16 cellular contexts compared by ENCODE assay signal in the genomic region with DNA sequence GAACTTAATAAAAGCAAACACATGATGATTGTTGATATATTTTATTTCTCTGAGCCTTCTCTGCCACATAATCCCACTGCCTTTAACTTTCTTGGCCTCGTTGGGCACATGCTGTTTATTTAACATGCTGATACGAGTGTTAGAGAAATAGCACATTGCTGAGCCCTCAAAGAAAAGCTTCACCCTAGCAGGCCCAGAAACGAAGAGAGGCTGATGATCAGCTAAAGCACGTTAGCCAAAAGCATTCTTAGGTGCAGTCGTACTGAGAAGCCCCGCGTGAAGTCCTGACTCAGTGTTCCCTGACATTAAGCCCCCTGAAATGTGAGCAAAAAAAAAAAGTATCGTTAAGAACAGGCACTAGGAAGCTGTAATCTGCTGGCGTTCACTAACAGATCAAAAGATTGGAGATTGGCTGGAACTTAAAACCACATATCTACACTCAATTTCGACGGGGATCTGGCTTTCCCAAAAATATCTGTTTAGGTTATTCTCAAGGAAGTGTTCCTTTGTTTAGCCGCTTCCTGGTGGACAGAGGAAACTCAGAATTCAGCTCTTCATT.
DNase-seq lines count a peak whose midpoint lies in the region; ATAC-seq and TF ChIP-seq lines count a peak whose summit lies in the region.
"Had no signal": no experiment of that assay in that cellular context is flagged by ENCODE, and none has a peak within 500 bp of the region (broad histone marks: within the 10 kb centered on the region; RNA-seq: fewer than 3 reads in every experiment).

No MANE protein-coding gene starts in this region.

- H3K27me3 Mint-ChIP-seq in HFFc6 (ENCODE audit: insufficient read depth), result no peaks in the 10 kb centered on the region; the same call in 1 of the 2 replicates

- DNase-seq in HFFc6 (no peak), SJSA1 (ENCODE audit: low read depth in 1 of 2, low spot score in 2 of 2) (no peak), spleen (no peak), HuH-7.5 (ENCODE audit: low spot score) (no peak)
- DNase-seq in activated CD4-positive, alpha-beta T cell treated with anti-CD3 and anti-CD28 coated beads, Interleukin-2, amount 50 U/mL, for 48 hours, result no peak
- DNase-seq: activated T-cell treated with anti-CD3 and anti-CD28 coated beads, Interleukin-2, amount 50 U/mL, for 4 hours; amygdala; GOT3; NCI-H1436; NCI-H524 had no signal

- peaks cover 46% of the 10 kb centered on the region for H3K4me1 ChIP-seq in SJSA1 (replicated peaks)
- H3K4me1 ChIP-seq in gastroesophageal sphincter, result peaks cover 0 to 33% (median 0%) of the 10 kb centered on the region in 3 donors
- H3K4me1 ChIP-seq in spleen, result peaks cover 13 to 36% (median 26%) of the 10 kb centered on the region in 6 donors
- H3K4me1 ChIP-seq: Peyer's patch, vagina had no signal

- H3K9me3 Mint-ChIP-seq in HFFc6, result no peaks in the 10 kb centered on the region
- H3K9me3 Mint-ChIP-seq: activated T-cell treated with anti-CD3 and anti-CD28 coated beads, Interleukin-2, amount 50 U/mL, for 4 hours; T-helper 1 cell treated with Interleukin-12 subunit alpha and Interleukin-12 subunit beta and Interleukin-4 antibody, amounts not matched to agents 30 μg/mL and 1 μg/mL, for 36 hours had no signal

- intact Hi-C loops in spleen (cut with DNase I; ENCODE audit: low total_unique reads), result no loop called here

- 38 to 67% methylated on average over 6 to 11 of the region's 12 CpGs for WGBS in gastroesophageal sphincter (ENCODE audit: low coverage in 1 of 2), 2 donors
- 56 to 66% (median 61%) methylated on average over 12 of the region's 12 CpGs for WGBS in spleen, 5 donors

- peak overlapping the region; percentile 62; the same call in 1 of the 2 replicates for H3K4me3 Mint-ChIP-seq in HFFc6
- H3K4me3 Mint-ChIP-seq: activated T-cell treated with anti-CD3 and anti-CD28 coated beads, Interleukin-2, amount 50 U/mL, for 4 hours; T-helper 1 cell treated with Interleukin-12 subunit alpha and Interleukin-12 subunit beta and Interleukin-4 antibody, amounts not matched to agents 30 μg/mL and 1 μg/mL, for 36 hours had no signal

- H3K36me3 Mint-ChIP-seq in HFFc6 (ENCODE audit: low read depth), result peaks cover 10% of the 10 kb centered on the region; the same call in 1 of the 2 replicates

- peaks cover 58% of the 10 kb centered on the region for H3K4me1 Mint-ChIP-seq in HFFc6 (ENCODE audit: low read depth)

- TF ChIP-seq POLR2A in gastroesophageal sphincter (IDR thresholded peaks at IDR 0.05) (no peak), spleen (IDR thresholded peaks at IDR 0.05) (no peak)

- H3K27ac ChIP-seq in SJSA1 (peak overlapping the region; percentile 52), gastroesophageal sphincter (peak overlapping the region in 3 of 4 donors; percentile 9 to 41 (median 24)), spleen (peak overlapping the region in 5 of 8 donors; percentile 42 to 59 (median 46))
- H3K27ac ChIP-seq: KMS-11, vagina had no signal

- no peak for TF ChIP-seq EP300 in gastroesophageal sphincter (IDR thresholded peaks at IDR 0.05)

- H3K9me3 ChIP-seq in SJSA1 (replicated peaks) (no peaks in the 10 kb centered on the region), gastroesophageal sphincter (no peaks in the 10 kb centered on the region), spleen (no peaks in the 10 kb centered on the region)
- H3K9me3 ChIP-seq: Peyer's patch, vagina had no signal

- H3K36me3 ChIP-seq in SJSA1 (no peaks in the 10 kb centered on the region), gastroesophageal sphincter (peaks cover 0 to 22% of the 10 kb centered on the region in 2 donors), spleen (peaks cover 0 to 39% (median 0%) of the 10 kb centered on the region in 6 donors)
- H3K36me3 ChIP-seq: Peyer's patch, vagina had no signal

- no peak overlapping the region for H3K4me3 ChIP-seq in SJSA1
- H3K4me3 ChIP-seq in gastroesophageal sphincter, result no peak overlapping the region
- peak overlapping the region in 1 of 8 donors; percentile 52 for H3K4me3 ChIP-seq in spleen
- H3K4me3 ChIP-seq: vagina had no signal

- peak overlapping the region; percentile 91 for H3K27ac Mint-ChIP-seq in HFFc6

- no peak for ATAC-seq in gastroesophageal sphincter
- no peak for ATAC-seq in GM19395 (IDR thresholded peaks at IDR 0.05; ENCODE audit: unreplicated experiment)

- no peaks in the 10 kb centered on the region for H3K27me3 ChIP-seq in SJSA1 (replicated peaks)
- H3K27me3 ChIP-seq in gastroesophageal sphincter, result no peaks in the 10 kb centered on the region
- no peaks in the 10 kb centered on the region for H3K27me3 ChIP-seq in spleen (replicated peaks in 1 of 7)
- H3K27me3 ChIP-seq: Peyer's patch, vagina had no signal

- no peak for TF ChIP-seq CTCF in HFFc6 (IDR thresholded peaks at IDR 0.05)
- no peak for TF ChIP-seq CTCF in gastroesophageal sphincter (IDR thresholded peaks at IDR 0.05)
- TF ChIP-seq CTCF in spleen (IDR thresholded peaks at IDR 0.05 in 8 of 11, conservative IDR thresholded peaks at IDR 0.05 in 3 of 11), result no peak
